Comparison of ENCODE assay signal across 20 cellular contexts in the genomic region with DNA sequence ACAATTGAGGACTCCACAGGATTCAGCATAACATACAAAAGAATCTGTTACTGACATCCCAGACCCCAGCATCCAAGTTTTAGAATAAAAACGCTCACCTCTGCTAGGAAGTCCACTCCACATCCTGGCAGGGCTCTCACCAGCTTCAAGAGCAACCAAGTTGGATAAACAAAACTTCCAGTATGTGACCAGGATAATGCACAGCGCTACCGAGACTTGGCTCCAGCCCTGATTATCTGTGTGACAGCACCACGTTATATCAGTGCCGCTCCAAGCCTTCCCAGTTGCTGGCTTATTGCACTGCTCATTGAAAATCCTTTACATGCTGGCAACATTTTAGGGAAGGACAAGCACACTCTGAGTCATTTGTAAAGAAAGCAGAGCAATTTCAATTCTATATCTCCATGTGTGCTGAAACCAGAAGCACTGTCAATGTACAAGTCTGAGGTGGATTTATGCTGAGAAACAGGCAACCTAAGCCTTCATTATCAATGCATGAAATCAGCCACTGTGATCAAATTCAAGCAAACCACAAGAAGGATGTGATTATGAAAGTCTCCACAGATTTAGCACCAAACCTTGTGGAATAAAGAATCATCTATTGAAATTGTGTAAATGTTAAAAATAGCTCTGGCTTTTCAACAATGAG.
A peak's percentile ranks its signal among the peaks of the same experiment; 100 is the strongest.
DNase-seq lines count a peak whose midpoint lies in the region; ATAC-seq, FAIRE-seq and TF ChIP-seq lines count a peak whose summit lies in the region.
"Had no signal": no experiment of that assay in that cellular context is flagged by ENCODE, and none has a peak within 500 bp of the region (broad histone marks: within the 10 kb centered on the region; RNA-seq: fewer than 3 reads in every experiment).

No MANE protein-coding gene starts in this region.

- H3K36me3 Mint-ChIP-seq in astrocyte (ENCODE audit: low read depth, unreplicated experiment), result no peaks in the 10 kb centered on the region
- H3K36me3 Mint-ChIP-seq in activated naive CD8-positive, alpha-beta T cell treated with anti-CD3 and anti-CD28 coated beads, Interleukin-2, amount 50 U/mL, for 24 hours (ENCODE audit: low read depth), result no peaks in the 10 kb centered on the region
- H3K36me3 Mint-ChIP-seq: CD14-positive monocyte had no signal

- H3K27me3 ChIP-seq in right atrium auricular region, result no peaks in the 10 kb centered on the region
- no peaks in the 10 kb centered on the region for H3K27me3 ChIP-seq in astrocyte (ENCODE audit: insufficient read depth, low read length)
- no peaks in the 10 kb centered on the region for H3K27me3 ChIP-seq in lung (ENCODE audit: control insufficient read depth, insufficient read depth)
- no peaks in the 10 kb centered on the region for H3K27me3 ChIP-seq in upper lobe of right lung
- H3K27me3 ChIP-seq: esophagus squamous epithelium, vagina had no signal

- no peak overlapping the region for H3K4me2 ChIP-seq in astrocyte (ENCODE audit: low read length)

- H3K27me3 Mint-ChIP-seq in astrocyte (ENCODE audit: low read depth, unreplicated experiment), result peaks cover 2% of the 10 kb centered on the region
- H3K27me3 Mint-ChIP-seq in activated naive CD8-positive, alpha-beta T cell treated with anti-CD3 and anti-CD28 coated beads, Interleukin-2, amount 50 U/mL, for 24 hours, result peaks cover 9% of the 10 kb centered on the region
- H3K27me3 Mint-ChIP-seq: effector memory CD8-positive, alpha-beta T cell had no signal

- ATAC-seq in Right ventricle myocardium inferior, result no peak
- ATAC-seq in lung (ENCODE audit: insufficient read depth, low FRiP score), result peak; percentile 22
- peak; percentile 70 for ATAC-seq in upper lobe of right lung
- ATAC-seq in activated naive CD8-positive, alpha-beta T cell treated with anti-CD3 and anti-CD28 coated beads, Interleukin-2, amount 50 U/mL, for 24 hours, result no peak
- ATAC-seq in GM21381 (IDR thresholded peaks at IDR 0.05; ENCODE audit: unreplicated experiment), result no peak
- ATAC-seq: effector memory CD8-positive, alpha-beta T cell had no signal

- no peaks in the 10 kb centered on the region for H3K79me2 ChIP-seq in astrocyte (ENCODE audit: insufficient read depth, low read length)

- no peak overlapping the region for H3K27ac Mint-ChIP-seq in astrocyte (ENCODE audit: unreplicated experiment)
- no peak overlapping the region for H3K27ac Mint-ChIP-seq in activated naive CD8-positive, alpha-beta T cell treated with anti-CD3 and anti-CD28 coated beads, Interleukin-2, amount 50 U/mL, for 24 hours
- H3K27ac Mint-ChIP-seq: activated CD4-positive, alpha-beta T cell treated with anti-CD3 and anti-CD28 coated beads, Interleukin-2, amount 10 ng/mL, durations not matched to agents 24 days and 14 days; effector memory CD8-positive, alpha-beta T cell had no signal

- peaks cover 7% of the 10 kb centered on the region for H3K4me1 Mint-ChIP-seq in astrocyte (ENCODE audit: low read depth, unreplicated experiment)
- H3K4me1 Mint-ChIP-seq in activated naive CD8-positive, alpha-beta T cell treated with anti-CD3 and anti-CD28 coated beads, Interleukin-2, amount 50 U/mL, for 24 hours, result no peaks in the 10 kb centered on the region
- H3K4me1 Mint-ChIP-seq: activated CD4-positive, alpha-beta T cell treated with anti-CD3 and anti-CD28 coated beads, Interleukin-2, amount 10 ng/mL, durations not matched to agents 24 days and 14 days; CD14-positive monocyte had no signal

- no peaks in the 10 kb centered on the region for H4K20me1 ChIP-seq in astrocyte (ENCODE audit: insufficient read depth, low read length)

- no peak for FAIRE-seq in astrocyte (lab: Jason Lieb, UNC)
- FAIRE-seq: G401.6 had no signal

- H2AFZ ChIP-seq in astrocyte (ENCODE audit: low read depth, low read length), result peak overlapping the region; percentile 13

- no peaks in the 10 kb centered on the region for H3K9me3 Mint-ChIP-seq in astrocyte (ENCODE audit: unreplicated experiment)
- H3K9me3 Mint-ChIP-seq in activated naive CD8-positive, alpha-beta T cell treated with anti-CD3 and anti-CD28 coated beads, Interleukin-2, amount 50 U/mL, for 24 hours, result no peaks in the 10 kb centered on the region
- H3K9me3 Mint-ChIP-seq: activated CD4-positive, alpha-beta T cell treated with anti-CD3 and anti-CD28 coated beads, Interleukin-2, amount 10 ng/mL, durations not matched to agents 24 days and 14 days; CD14-positive monocyte; effector memory CD8-positive, alpha-beta T cell had no signal

- H3K4me1 ChIP-seq in right atrium auricular region (peaks cover 0 to 8% of the 10 kb centered on the region in 2 donors), astrocyte (ENCODE audit: insufficient read depth, low read length) (no peaks in the 10 kb centered on the region), lung (ENCODE audit: control insufficient read depth in 2 of 2, insufficient read depth in 2 of 2, low read length in 2 of 2) (no peaks in the 10 kb centered on the region), upper lobe of right lung (peaks cover 19% of the 10 kb centered on the region)
- H3K4me1 ChIP-seq: esophagus squamous epithelium, vagina had no signal

- no peak for TF ChIP-seq CTCF in right atrium auricular region (IDR thresholded peaks at IDR 0.05)
- no peak for TF ChIP-seq CTCF in astrocyte (IDR thresholded peaks at IDR 0.05; ENCODE audit: insufficient read depth, low read depth, low read length)
- no peak for TF ChIP-seq CTCF in lung (IDR thresholded peaks at IDR 0.05; ENCODE audit: control extremely low read depth, extremely low read depth)
- no peak for TF ChIP-seq CTCF in upper lobe of right lung (IDR thresholded peaks at IDR 0.05)

- H3K9ac ChIP-seq in astrocyte (ENCODE audit: low read length), result no peak overlapping the region

- H3K9me3 ChIP-seq in right atrium auricular region (no peaks in the 10 kb centered on the region), astrocyte (ENCODE audit: insufficient read depth, low read depth, low read length) (no peaks in the 10 kb centered on the region), lung (ENCODE audit: control insufficient read depth in 2 of 2, insufficient read depth in 1 of 2, low read length in 1 of 2) (no peaks in the 10 kb centered on the region), upper lobe of right lung (no peaks in the 10 kb centered on the region)
- H3K9me3 ChIP-seq: esophagus squamous epithelium, vagina had no signal

- WGBS in lung, 2 donors, result 38 to 62% methylated on average over 5 of the region's 5 CpGs

- DNase-seq in right atrium auricular region (ENCODE audit: low spot score), result no peak
- no peak for DNase-seq in Right ventricle myocardium inferior (ENCODE audit: missing footprints)
- peak; percentile 4 for DNase-seq in astrocyte (ENCODE audit: low read depth)
- peak; percentile 49 for DNase-seq in lung (ENCODE audit: low spot score)
- peak; percentile 66 for DNase-seq in upper lobe of right lung
- no peak for DNase-seq in activated naive CD8-positive, alpha-beta T cell treated with anti-CD3 and anti-CD28 coated beads, Interleukin-2, amount 50 U/mL, for 24 hours
- no peak for DNase-seq in NCI-H187 treated with DMSO at 0.1 percent for 48 hours (lab: John Stamatoyannopoulos, UW)
- DNase-seq: activated CD4-positive, alpha-beta T cell treated with anti-CD3 and anti-CD28 coated beads, Interleukin-2, amount 10 ng/mL, durations not matched to agents 24 days and 14 days; activated gamma-delta T cell; DMS 273 treated with DMSO at 0.1 percent for 48 hours; effector memory CD8-positive, alpha-beta T cell; esophagus squamous epithelium; mammary epithelial cell; NCI-H1436; NCI-H345; RPMI8226 had no signal

- intact Hi-C loops in Right ventricle myocardium inferior (cut with DNase I) (no loop called here), upper lobe of right lung (cut with DNase I) (loop anchor here (10.0 kb wide), 1 partner anchor 321 kb away; no protein-coding TSS in a partner anchor)

- no peak overlapping the region for H3K4me3 Mint-ChIP-seq in astrocyte (ENCODE audit: unreplicated experiment)
- H3K4me3 Mint-ChIP-seq in activated naive CD8-positive, alpha-beta T cell treated with anti-CD3 and anti-CD28 coated beads, Interleukin-2, amount 50 U/mL, for 24 hours, result no peak overlapping the region
- H3K4me3 Mint-ChIP-seq: activated CD4-positive, alpha-beta T cell treated with anti-CD3 and anti-CD28 coated beads, Interleukin-2, amount 10 ng/mL, durations not matched to agents 24 days and 14 days; CD14-positive monocyte; effector memory CD8-positive, alpha-beta T cell had no signal

- H3K4me3 ChIP-seq in right atrium auricular region, result peak overlapping the region; percentile 27 to 34
- H3K4me3 ChIP-seq in astrocyte (ENCODE audit: insufficient read depth, low read depth, low read length), result no peak overlapping the region
- peak overlapping the region; percentile 6 for H3K4me3 ChIP-seq in lung
- H3K4me3 ChIP-seq in upper lobe of right lung, result peak overlapping the region; percentile 39
- H3K4me3 ChIP-seq: esophagus squamous epithelium, vagina had no signal

- H3K27ac ChIP-seq in right atrium auricular region (peak overlapping the region in 1 of 2 donors; percentile 34), astrocyte (ENCODE audit: low read depth, low read length) (no peak overlapping the region), lung (ENCODE audit: low read depth in 1 of 2, low read length in 1 of 2) (peak overlapping the region in 1 of 2 donors; percentile 3), upper lobe of right lung (peak overlapping the region; percentile 71)
- H3K27ac ChIP-seq: esophagus squamous epithelium, vagina had no signal

- no peaks in the 10 kb centered on the region for H3K36me3 ChIP-seq in right atrium auricular region
- no peaks in the 10 kb centered on the region for H3K36me3 ChIP-seq in astrocyte (ENCODE audit: insufficient read depth, low read length)
- no peaks in the 10 kb centered on the region for H3K36me3 ChIP-seq in lung (ENCODE audit: control insufficient read depth in 2 of 2, insufficient read depth in 2 of 2, low read length in 2 of 2)
- H3K36me3 ChIP-seq in upper lobe of right lung, result no peaks in the 10 kb centered on the region
- H3K36me3 ChIP-seq: esophagus squamous epithelium, vagina had no signal

Comparison
In these comparisons a context has a peak if more than half of its experiments do, and no peak if none do; other contexts are left out.
1. DNase-seq: peak in astrocyte (single experiment), lung (single experiment) and upper lobe of right lung (single experiment); none in right atrium auricular region (single experiment), Right ventricle myocardium inferior (single experiment), activated naive CD8-positive, alpha-beta T cell treated with anti-CD3 and anti-CD28 coated beads, Interleukin-2, amount 50 U/mL, for 24 hours (single experiment) and NCI-H187 treated with DMSO at 0.1 percent for 48 hours (single experiment).
2. ATAC-seq: peak in lung (single experiment) and upper lobe of right lung (single experiment); none in Right ventricle myocardium inferior (single experiment), activated naive CD8-positive, alpha-beta T cell treated with anti-CD3 and anti-CD28 coated beads, Interleukin-2, amount 50 U/mL, for 24 hours (single experiment) and GM21381 (single experiment).